ENCODE assay signal across 9 cellular contexts in the genomic region with DNA sequence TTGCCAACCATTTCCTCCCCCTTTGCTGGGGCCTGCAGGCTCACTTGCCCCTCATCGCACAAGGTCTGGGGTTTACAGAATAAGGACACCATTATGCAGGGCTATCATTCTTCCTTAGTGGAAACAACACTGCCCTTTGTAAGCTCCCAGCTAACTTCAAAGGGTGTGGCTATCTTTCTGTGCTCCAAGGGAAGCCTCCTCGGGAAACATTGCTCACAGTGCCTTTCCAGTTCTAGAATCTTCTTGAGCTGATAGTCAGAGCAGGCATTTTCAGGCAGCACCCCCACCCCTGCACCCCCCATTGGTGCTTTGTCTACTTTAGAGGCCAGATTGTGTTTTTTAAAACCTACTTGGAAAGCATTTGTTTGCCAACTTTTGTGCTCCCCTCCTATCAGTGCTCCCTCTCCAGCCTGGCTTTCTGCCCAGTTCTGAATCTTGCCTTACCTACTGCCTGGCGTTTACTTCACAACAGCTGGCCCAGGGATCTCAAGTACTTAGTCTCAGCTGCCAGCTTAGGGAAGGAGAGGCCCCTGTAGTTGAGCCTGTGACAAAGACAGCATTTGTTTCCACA. TPM values are rescaled to one million over a fixed set of nuclear protein-coding genes. Genes with fewer than 3 reads are reported as not detected.
DNase-seq lines count a peak whose midpoint lies in the region; ATAC-seq and TF ChIP-seq lines count a peak whose summit lies in the region.
"Had no signal": no experiment of that assay in that cellular context is flagged by ENCODE, and none has a peak within 500 bp of the region (broad histone marks: within the 10 kb centered on the region; RNA-seq: fewer than 3 reads in every experiment).

No MANE protein-coding gene starts in this region.

- H3K27me3 ChIP-seq in mammary epithelial cell (ENCODE audit: insufficient read depth, low read length) (no peaks in the 10 kb centered on the region), esophagus squamous epithelium (no peaks in the 10 kb centered on the region)

- no peaks in the 10 kb centered on the region for H3K27me3 Mint-ChIP-seq in osteocyte (ENCODE audit: unreplicated experiment)

- H3K4me1 Mint-ChIP-seq in osteocyte (ENCODE audit: unreplicated experiment), result peaks cover 15% of the 10 kb centered on the region

- H3K79me2 ChIP-seq in mammary epithelial cell (ENCODE audit: insufficient read depth, low read length), result no peaks in the 10 kb centered on the region

- H3K27ac ChIP-seq in mammary epithelial cell (ENCODE audit: insufficient read depth, low read depth, low read length) (peak overlapping the region; percentile 68), esophagus squamous epithelium (no peak overlapping the region)

- DNase-seq in H4 (ENCODE audit: low spot score), result peak; percentile 75
- peak; percentile 14 for DNase-seq in NCI-H2196 treated with DMSO at 0.1 percent for 48 hours (lab: John Stamatoyannopoulos, UW; ENCODE audit: unreplicated experiment)
- DNase-seq in mammary epithelial cell, result peak; percentile 38
- DNase-seq in osteocyte (ENCODE audit: extremely low spot score, unreplicated experiment), result no peak
- DNase-seq in esophagus squamous epithelium (lab: John Stamatoyannopoulos, UW), result no peak
- no peak for DNase-seq in effector CD8-positive, alpha-beta T cell (lab: John Stamatoyannopoulos, UW)

- CTCF ChIA-PET in mammary epithelial cell (lab: Charles Lee; ENCODE audit: low non-redundant PET), result interaction anchor here (0.6 kb wide), 1 partner anchor 13 kb away, joined by 3 read pairs; no protein-coding TSS in a partner anchor

- no peak for TF ChIP-seq POLR2A in esophagus squamous epithelium (IDR thresholded peaks at IDR 0.05)

- H3K4me1 ChIP-seq in mammary epithelial cell (ENCODE audit: insufficient read depth, low read length) (peaks cover 26% of the 10 kb centered on the region), esophagus squamous epithelium (peaks cover 0 to 3% (median 0%) of the 10 kb centered on the region in 3 donors)

- H3K9me3 ChIP-seq in mammary epithelial cell (replicated peaks; ENCODE audit: insufficient read depth, low read length) (no peaks in the 10 kb centered on the region), esophagus squamous epithelium (no peaks in the 10 kb centered on the region)

- H2AFZ ChIP-seq in mammary epithelial cell (ENCODE audit: low read depth, low read length), result peak overlapping the region; percentile 49

- in situ Hi-C loops in mammary epithelial cell (cut with MboI; ENCODE audit: low sequenced_read_pairs in 2 of 2), result no loop called here

- no peak overlapping the region for H3K4me2 ChIP-seq in mammary epithelial cell (ENCODE audit: insufficient read depth, low read depth, low read length)

- dilution Hi-C loops in mammary epithelial cell (cut with HindIII; ENCODE audit: low sequenced_read_pairs), result no loop called here

- no peak overlapping the region for H3K4me3 ChIP-seq in mammary epithelial cell (replicated peaks in 1 of 3; ENCODE audit: insufficient read depth in 1 of 3, low read depth in 2 of 3, low read length in 3 of 3)
- H3K4me3 ChIP-seq in esophagus squamous epithelium, result no peak overlapping the region

- no peaks in the 10 kb centered on the region for H3K36me3 Mint-ChIP-seq in osteocyte (ENCODE audit: unreplicated experiment)

- no peak overlapping the region for H3K4me3 Mint-ChIP-seq in osteocyte (ENCODE audit: unreplicated experiment)

- WGBS in mammary epithelial cell (ENCODE audit: low coverage, missing lambda C conversion rate), result 44% methylated on average over 3 of the region's 3 CpGs
- WGBS in esophagus squamous epithelium, 2 donors, result 39% methylated on average over 3 of the region's 3 CpGs; no CpG with 5 or more reads in 1 of the 2 donors

- H3K9me3 Mint-ChIP-seq in osteocyte (ENCODE audit: unreplicated experiment), result peaks cover 4% of the 10 kb centered on the region

- ATAC-seq in GM19455 (IDR thresholded peaks at IDR 0.05; ENCODE audit: unreplicated experiment), result no peak
- no peak for ATAC-seq in activated CD4-positive, CD25-positive, alpha-beta regulatory T cell treated with anti-CD3 and anti-CD28 coated beads, Interleukin-2, amount 50 U/mL, for 24 hours

- no peak overlapping the region for H3K9ac ChIP-seq in mammary epithelial cell (ENCODE audit: insufficient read depth, low read length)

- no peaks in the 10 kb centered on the region for H4K20me1 ChIP-seq in mammary epithelial cell (ENCODE audit: insufficient read depth, low read length)

- no TSS peak for BruUV-seq in mammary epithelial cell (replicated peaks; lab: Mats Ljungman, UMichigan)

- TF ChIP-seq CTCF in mammary epithelial cell (conservative IDR thresholded peaks at IDR 0.05 in 1 of 2, IDR thresholded peaks at IDR 0.05 in 1 of 2; ENCODE audit: extremely low read depth in 1 of 2, insufficient read depth in 1 of 2, low read depth in 1 of 2, low read length in 2 of 2) (no peak), osteocyte (IDR thresholded peaks at IDR 0.05) (no peak), esophagus squamous epithelium (IDR thresholded peaks at IDR 0.05) (no peak)

- intact Hi-C loops in mammary epithelial cell (cut with micrococcal nuclease), result loop anchor here (1.0 to 5.0 kb wide), 4 partner anchors 18 to 158 kb away; no protein-coding TSS in a partner anchor
- intact Hi-C loops in esophagus squamous epithelium (cut with DNase I), result no loop called here

- peak overlapping the region; percentile 71 for H3K27ac Mint-ChIP-seq in osteocyte (ENCODE audit: unreplicated experiment)

- H3K36me3 ChIP-seq in mammary epithelial cell (ENCODE audit: insufficient read depth, low read length), result no peaks in the 10 kb centered on the region
- H3K36me3 ChIP-seq in esophagus squamous epithelium, result no peaks in the 10 kb centered on the region

RNA-seq across cellular contexts. Expression of a gene that starts 53.5 kb away (rescaled TPM):
- 1.5 and 3.4 TPM in 2 replicates for total RNA-seq in H4 (2014; rRNA removed; shearing (Covaris generic))
- total RNA-seq in mammary epithelial cell (under 1 TPM; 0.42 to 0.50 TPM), osteocyte (not detected in 2 replicates), esophagus squamous epithelium (under 1 TPM in 1 of 4 donors, not detected in 3; 0.38 TPM)
- 1.0 TPM for polyA plus RNA-seq in mammary epithelial cell
- polyA minus RNA-seq in mammary epithelial cell, result not detected
- total RNA-seq: subcutaneous adipose tissue had no signal

Comparison
In these comparisons a context has a peak if more than half of its experiments do, and no peak if none do; other contexts are left out.
1. DNase-seq: peak in H4 (single experiment), NCI-H2196 treated with DMSO at 0.1 percent for 48 hours (single experiment) and mammary epithelial cell (single experiment); none in osteocyte (single experiment), esophagus squamous epithelium (single experiment) and effector CD8-positive, alpha-beta T cell (single experiment).